ENCODE assay signal across 18 cellular contexts in genomic region chr14:67453575-67454300, GRCh38. TPM values are rescaled to one million over a fixed set of nuclear protein-coding genes. Genes with fewer than 3 reads are reported as not detected.
DNase-seq lines count a peak whose midpoint lies in the region; ATAC-seq, FAIRE-seq and TF ChIP-seq lines count a peak whose summit lies in the region.
"Had no signal": no experiment of that assay in that cellular context is flagged by ENCODE, and none has a peak within 500 bp of the region (broad histone marks: within the 10 kb centered on the region; RNA-seq: fewer than 3 reads in every experiment).

No MANE protein-coding gene starts in this region.

- H3K79me2 ChIP-seq in DND-41 (ENCODE audit: insufficient read depth, low read length): no peaks in the 10 kb centered on the region
- H3K79me2 ChIP-seq in OCI-LY3 (ENCODE audit: low read length): no peaks in the 10 kb centered on the region

- intact Hi-C loops in Caco-2 (cut with micrococcal nuclease; ENCODE audit: unreplicated experiment): no loop called here

- no peak for FAIRE-seq in H54 (lab: Jason Lieb, UNC)
- FAIRE-seq: A549, GM18507 had no signal

- no peaks in the 10 kb centered on the region for H3K36me3 ChIP-seq in DND-41 (ENCODE audit: insufficient read depth, low read length)
- no peaks in the 10 kb centered on the region for H3K36me3 ChIP-seq in OCI-LY3 (replicated peaks; ENCODE audit: low read depth, low read length)
- no peaks in the 10 kb centered on the region for H3K36me3 ChIP-seq in endodermal cell (ENCODE audit: control insufficient read depth, insufficient read depth, low read length)
- no peaks in the 10 kb centered on the region for H3K36me3 ChIP-seq in Caco-2 (ENCODE audit: control insufficient read depth, insufficient read depth, low read length)
- H3K36me3 ChIP-seq: BLaER1 treated with 17β-estradiol and CSF1 and Interleukin-3, amounts not matched to agents 10 nM and 100 nM; MG63 had no signal

- H3K4me2 ChIP-seq in DND-41 (ENCODE audit: insufficient read depth, low read length) (no peak overlapping the region), OCI-LY3 (ENCODE audit: low read length) (no peak overlapping the region)
- H3K4me2 ChIP-seq: A549; BLaER1 treated with 17β-estradiol and CSF1 and Interleukin-3, amounts not matched to agents 10 nM and 100 nM had no signal

- H3K9me3 Mint-ChIP-seq in endodermal cell: peaks cover 33% of the 10 kb centered on the region
- H3K9me3 Mint-ChIP-seq in Caco-2 (ENCODE audit: unreplicated experiment): peaks cover 11% of the 10 kb centered on the region

- H3K4me1 ChIP-seq in DND-41 (ENCODE audit: insufficient read depth, low read length) (no peaks in the 10 kb centered on the region), OCI-LY3 (ENCODE audit: low read length) (no peaks in the 10 kb centered on the region), endodermal cell (ENCODE audit: control insufficient read depth, insufficient read depth, low read length) (no peaks in the 10 kb centered on the region), Caco-2 (no peaks in the 10 kb centered on the region)
- H3K4me1 ChIP-seq: A549; BLaER1 treated with 17β-estradiol and CSF1 and Interleukin-3, amounts not matched to agents 10 nM and 100 nM had no signal

- H3K4me3 ChIP-seq in DND-41 (ENCODE audit: low read depth in 1 of 2, low read length in 2 of 2): no peak overlapping the region
- H3K4me3 ChIP-seq in GM12875 (ENCODE audit: low read depth, low read length): no peak overlapping the region
- no peak overlapping the region for H3K4me3 ChIP-seq in OCI-LY3 (ENCODE audit: low read length)
- H3K4me3 ChIP-seq in endodermal cell (ENCODE audit: low read length): no peak overlapping the region
- H3K4me3 ChIP-seq in Caco-2 (ENCODE audit: low read depth, low read length): no peak overlapping the region
- H3K4me3 ChIP-seq: A549; BLaER1 treated with 17β-estradiol and CSF1 and Interleukin-3, amounts not matched to agents 10 nM and 100 nM; GM23248; MG63 had no signal

- ATAC-seq in DND-41 (ENCODE audit: insufficient read depth, low read depth): no peak
- ATAC-seq in omental fat pad (ENCODE audit: low FRiP score): no peak

- no peak overlapping the region for H3K27ac Mint-ChIP-seq in endodermal cell
- H3K27ac Mint-ChIP-seq in Caco-2 (ENCODE audit: unreplicated experiment): no peak overlapping the region

- H3K4me3 Mint-ChIP-seq in endodermal cell (no peak overlapping the region), Caco-2 (ENCODE audit: unreplicated experiment) (no peak overlapping the region)

- CTCF ChIA-PET in Caco-2 (lab: Charles Lee): no interaction called here

- H2AFZ ChIP-seq in DND-41 (ENCODE audit: low read depth, low read length) (no peak overlapping the region), OCI-LY3 (ENCODE audit: low read depth, low read length) (no peak overlapping the region)
- H2AFZ ChIP-seq: GM23248 had no signal

- H3K9me3 ChIP-seq in DND-41 (ENCODE audit: insufficient read depth, low read length, severe bottlenecking) (no peaks in the 10 kb centered on the region), OCI-LY3 (ENCODE audit: insufficient read depth, low read length) (no peaks in the 10 kb centered on the region), endodermal cell (ENCODE audit: control insufficient read depth, low read length) (peaks cover 18% of the 10 kb centered on the region), Caco-2 (peaks cover 15% of the 10 kb centered on the region)
- H3K9me3 ChIP-seq: A549, MG63 had no signal

- WGBS in endodermal cell (ENCODE audit: insufficient coverage in 1 of 2, insufficient read length in 1 of 2), 2 experiments: 90 to 100% methylated on average over 3 to 5 of the region's 5 CpGs

- no peaks in the 10 kb centered on the region for H3K27me3 Mint-ChIP-seq in endodermal cell (ENCODE audit: insufficient read depth)
- H3K27me3 Mint-ChIP-seq in Caco-2 (ENCODE audit: insufficient read depth, unreplicated experiment): no peaks in the 10 kb centered on the region

- H3K9ac ChIP-seq in DND-41 (ENCODE audit: low read depth, low read length) (no peak overlapping the region), OCI-LY3 (ENCODE audit: low read length) (no peak overlapping the region), endodermal cell (ENCODE audit: extremely low read depth, low read length, poor library complexity, severe bottlenecking) (no peak overlapping the region)
- H3K9ac ChIP-seq: BLaER1 treated with 17β-estradiol and CSF1 and Interleukin-3, amounts not matched to agents 10 nM and 100 nM; GM23248 had no signal

- H3K27me3 ChIP-seq in DND-41 (ENCODE audit: insufficient read depth, low read length, poor library complexity) (no peaks in the 10 kb centered on the region), OCI-LY3 (ENCODE audit: low read depth, low read length) (peaks cover 30% of the 10 kb centered on the region), endodermal cell (ENCODE audit: control insufficient read depth, insufficient read depth, low read length, poor library complexity, severe bottlenecking) (no peaks in the 10 kb centered on the region), Caco-2 (replicated peaks; ENCODE audit: control insufficient read depth, insufficient read depth, low read length) (no peaks in the 10 kb centered on the region)
- H3K27me3 ChIP-seq: BLaER1 treated with 17β-estradiol and CSF1 and Interleukin-3, amounts not matched to agents 10 nM and 100 nM; MG63 had no signal

- H4K20me1 ChIP-seq in DND-41 (ENCODE audit: insufficient read depth, low read length) (no peaks in the 10 kb centered on the region), OCI-LY3 (ENCODE audit: insufficient read depth, low read length) (no peaks in the 10 kb centered on the region)
- H4K20me1 ChIP-seq: BLaER1 treated with 17β-estradiol and CSF1 and Interleukin-3, amounts not matched to agents 10 nM and 100 nM had no signal

- no peak for TF ChIP-seq POLR2A in H54 (IDR thresholded peaks at IDR 0.05; ENCODE audit: low read depth, low read length)

- H3K4me1 Mint-ChIP-seq in endodermal cell: peaks cover 6% of the 10 kb centered on the region
- no peaks in the 10 kb centered on the region for H3K4me1 Mint-ChIP-seq in Caco-2 (ENCODE audit: low read depth, unreplicated experiment)

- H3K27ac ChIP-seq in DND-41 (ENCODE audit: low read length) (no peak overlapping the region), OCI-LY3 (ENCODE audit: low read length) (no peak overlapping the region), endodermal cell (ENCODE audit: low read depth, low read length) (no peak overlapping the region)
- H3K27ac ChIP-seq: A549; BLaER1 treated with 17β-estradiol and CSF1 and Interleukin-3, amounts not matched to agents 10 nM and 100 nM; GM23248 had no signal

- DNase-seq in DND-41: no peak
- DNase-seq in endodermal cell: no peak
- no peak for DNase-seq in amniotic stem cell (lab: John Stamatoyannopoulos, UW)
- no peak for DNase-seq in H54 (ENCODE audit: insufficient read length, low spot score)
- no peak for DNase-seq in Caco-2
- no peak for DNase-seq in omental fat pad (ENCODE audit: low spot score)
- DNase-seq: DMS153, GM23248, MG63, NCI-H187, NCI-H345, NCI-H526 treated with DMSO at 0.1 percent for 48 hours, SW 1271 had no signal

- H3K36me3 Mint-ChIP-seq in endodermal cell (ENCODE audit: low read depth) (peaks cover 11% of the 10 kb centered on the region), Caco-2 (ENCODE audit: insufficient read depth, unreplicated experiment) (no peaks in the 10 kb centered on the region)

- TF ChIP-seq CTCF in DND-41 (IDR thresholded peaks at IDR 0.05; ENCODE audit: borderline replicate concordance, extremely low read depth, low read length, poor library complexity, severe bottlenecking) (peak; percentile 16), GM12875 (IDR thresholded peaks at IDR 0.05; ENCODE audit: borderline replicate concordance, insufficient read depth, low read depth, low read length) (peak; percentile 19; the same call in 1 of the 2 replicates), OCI-LY3 (IDR thresholded peaks at IDR 0.05; ENCODE audit: low read depth, low read length) (0 out of 2 replicates have a peak, but pooled peaks have one; percentile 7), endodermal cell (conservative IDR thresholded peaks at IDR 0.05) (peak; percentile 15), Caco-2 (IDR thresholded peaks at IDR 0.05; ENCODE audit: insufficient read depth in 1 of 2, low read depth in 1 of 2, low read length in 1 of 2, severe bottlenecking in 1 of 2, unreplicated experiment in 1 of 2) (no peak), omental fat pad (IDR thresholded peaks at IDR 0.05) (no peak)

- no TSS peak for BruUV-seq in Caco-2 (replicated peaks; lab: Mats Ljungman, UMichigan)

- POLR2A ChIA-PET in Caco-2 (lab: Charles Lee): no interaction called here

RNA-seq across cellular contexts. Expression of gene TMEM229B, which starts 34.8 kb away (rescaled TPM):
- 1 to 10 TPM; 1.1 to 1.5 TPM for total RNA-seq in endodermal cell
- 0.25 TPM for polyA plus RNA-seq in endodermal cell (2013, experiment 1 of 2)
- 0.37 TPM for polyA plus RNA-seq in endodermal cell (2013, experiment 2 of 2)
- 0.19 TPM in 1 of 2 replicates, not detected in the other for total RNA-seq in Caco-2 (2022)
- 1 to 10 TPM in 2 of 4 donors, under 1 TPM in 2; 0.84 to 6.6 (median 1.3) TPM for total RNA-seq in omental fat pad

RNA-seq across cellular contexts. Expression of gene PLEK2, which starts 41.8 kb away (rescaled TPM):
- total RNA-seq in endodermal cell: 1 to 10 TPM; 1.6 to 2.0 TPM
- not detected for polyA plus RNA-seq in endodermal cell (2013, experiment 1 of 2)
- polyA plus RNA-seq in endodermal cell (2013, experiment 2 of 2): 0.46 TPM
- 35.2 and 36.5 TPM in 2 replicates for total RNA-seq in Caco-2 (2022)
- total RNA-seq in omental fat pad: 1 to 10 TPM in 3 of 4 donors, not detected in 1; 1.8 to 4.5 (median 3.4) TPM

Comparison
In these comparisons a context has a peak if more than half of its experiments do, and no peak if none do; other contexts are left out.
1. CTCF ChIP-seq: peak in DND-41 (single experiment), GM12875 (single experiment), OCI-LY3 (single experiment) and endodermal cell (single experiment); none in Caco-2 (0 of 2) and omental fat pad (0 of 3).